1 cellular context compared by ENCODE assay signal in genomic region chr7:92496876-92497275, GRCh38.
TF ChIP-seq lines count a peak whose summit lies in the region.

No MANE protein-coding gene starts in this region.

TF ChIP-seq in IMR-90, 13 proteins besides CTCF, POLR2A, EP300 and RAD21 (continued from another document):
- TF ChIP-seq BHLHE40 (IDR thresholded peaks at IDR 0.05; ENCODE audit: low read depth, low read length) (no peak), MXI1 (IDR thresholded peaks at IDR 0.05; ENCODE audit: borderline replicate concordance, low read depth, low read length) (no peak), MAFK (IDR thresholded peaks at IDR 0.05; ENCODE audit: low read depth, low read length) (no peak)
